Comparison of ENCODE assay signal across 8 cellular contexts in genomic region chr14:31420319-31421081, GRCh38. TPM values are rescaled to one million over a fixed set of nuclear protein-coding genes. Genes with fewer than 3 reads are reported as not detected.
DNase-seq lines count a peak whose midpoint lies in the region; ATAC-seq and TF ChIP-seq lines count a peak whose summit lies in the region.

Gene HEATR5A (minus strand): TSS chr14:31420550. CDS start chr14:31402975, 17,575 bp downstream.

- TF ChIP-seq POLR2A in GM10847 (IDR thresholded peaks at IDR 0.05; ENCODE audit: extremely low read depth, insufficient read length) (peak; percentile 98), suprapubic skin (IDR thresholded peaks at IDR 0.05) (peak; percentile 93 to 96)

- H3K9ac ChIP-seq in SK-N-MC (ENCODE audit: insufficient read length) = peak within 1 kb of the TSS; percentile 76

- ATAC-seq in HG02588 (IDR thresholded peaks at IDR 0.05; ENCODE audit: unreplicated experiment) = peak; percentile 97

- H3K27ac ChIP-seq in SK-N-MC (0 out of 2 replicates have a peak within 1 kb of the TSS, but pooled peaks have one; percentile 2), suprapubic skin (peak within 1 kb of the TSS; percentile 91)

- H3K9me3 ChIP-seq in SK-N-MC (ENCODE audit: low read depth, low read length) (no peaks in the 10 kb centered on the region), suprapubic skin (no peaks in the 10 kb centered on the region)

- H3K27me3 ChIP-seq in suprapubic skin = no peaks in the 10 kb centered on the region

- H3K36me3 ChIP-seq in SK-N-MC (ENCODE audit: insufficient read depth, low read length) (no peaks in the 10 kb centered on the region), suprapubic skin (no peaks in the 10 kb centered on the region)

- peaks cover 28% of the 10 kb centered on the region for H3K4me1 ChIP-seq in suprapubic skin

- peak in 1 of 2 donors; percentile 21 for TF ChIP-seq CTCF in suprapubic skin (IDR thresholded peaks at IDR 0.05)

- 9% methylated on average over 13 of the region's 56 CpGs for WGBS in suprapubic skin

- TF ChIP-seq EP300 in suprapubic skin (IDR thresholded peaks at IDR 0.05) = no peak

- H3K4me3 ChIP-seq in SK-N-MC = peak within 1 kb of the TSS; percentile 80
- H3K4me3 ChIP-seq in suprapubic skin = peak within 1 kb of the TSS; percentile 99

- peak; percentile 81 for DNase-seq in NCI-H1048 (lab: John Stamatoyannopoulos, UW)
- DNase-seq in SK-N-MC (ENCODE audit: low read depth, low spot score) = no peak
- DNase-seq in activated naive CD4-positive, alpha-beta T cell treated with anti-CD3 and anti-CD28 coated beads, Interleukin-2, amount 50 U/mL, for 16 hours = peak; percentile 93
- peak; percentile 42 for DNase-seq in glomerular endothelial cell (ENCODE audit: extremely low read depth, low read depth, low spot score)
- peak; percentile 91 for DNase-seq in occipital lobe (lab: John Stamatoyannopoulos, UW)
- DNase-seq in suprapubic skin (ENCODE audit: low spot score in 2 of 2) = peak; percentile 95 to 96

RNA-seq across cellular contexts. Expression of gene HEATR5A, which starts in this region (rescaled TPM):
- total RNA-seq in glomerular endothelial cell = 18.0 and 20.8 TPM in 2 replicates
- total RNA-seq in occipital lobe = 32.3 TPM
- 10 to 100 TPM; 11.0 to 21.6 (median 14.0) TPM for total RNA-seq in suprapubic skin
